ENCODE assay signal across 16 cellular contexts in genomic region chr14:24317141-24317927, GRCh38. TPM values are rescaled to one million over a fixed set of nuclear protein-coding genes. Genes with fewer than 3 reads are reported as not detected.
A peak's percentile ranks its signal among the peaks of the same experiment; 100 is the strongest.
DNase-seq lines count a peak whose midpoint lies in the region; ATAC-seq and TF ChIP-seq lines count a peak whose summit lies in the region.
"Had no signal": no experiment of that assay in that cellular context is flagged by ENCODE, and none has a peak within 500 bp of the region (broad histone marks: within the 10 kb centered on the region; RNA-seq: fewer than 3 reads in every experiment).

No MANE protein-coding gene starts in this region.

- CTCF ChIA-PET in activated CD8-positive, alpha-beta T cell treated with anti-CD3 and anti-CD28 coated beads for 36 hours (lab: Charles Lee) = interaction anchor here (1.3 to 10.2 kb wide), 7 partner anchors 8 to 119 kb away, joined by 3 to 88 read pairs (median 7); partner anchors contain the start of genes ADCY4, CIDEB, LTB4R and LTB4R2
- CTCF ChIA-PET in activated CD8-positive, alpha-beta T cell treated with anti-CD3 and anti-CD28 coated beads, Interleukin-2, amount 10 ng/mL, durations not matched to agents 7 days and 5 days (lab: Charles Lee) = interaction anchor here (0.7 to 8.9 kb wide), 7 partner anchors 8 to 114 kb away, joined by 3 to 87 read pairs (median 9); partner anchors contain the start of genes ADCY4, CIDEB, LTB4R and LTB4R2

- no peak for DNase-seq in activated CD8-positive, alpha-beta T cell treated with anti-CD3 and anti-CD28 coated beads for 36 hours
- DNase-seq in activated CD8-positive, alpha-beta T cell treated with anti-CD3 and anti-CD28 coated beads, Interleukin-2, amount 10 ng/mL, durations not matched to agents 7 days and 5 days = no peak
- DNase-seq in HT1080 (ENCODE audit: low read depth) (peak; percentile 73), spleen (no peak), cerebellar nuclear complex (lab: John Stamatoyannopoulos, UW) (no peak), DMS114 treated with DMSO at 0.1 percent for 48 hours (lab: John Stamatoyannopoulos, UW; ENCODE audit: unreplicated experiment) (no peak), NCI-H2029 treated with DMSO at 0.1 percent for 48 hours (lab: John Stamatoyannopoulos, UW) (no peak)
- DNase-seq: anterior cingulate cortex; effector memory CD4-positive, alpha-beta T cell; GF-D8; heart right ventricle; NCI-H2171 treated with DMSO at 0.1 percent for 48 hours; nephron progenitor cell had no signal

- no peaks in the 10 kb centered on the region for H3K27me3 ChIP-seq in spleen (replicated peaks in 1 of 7)

- peak overlapping the region in 7 of 8 donors; percentile 36 to 98 (median 97) for H3K27ac ChIP-seq in spleen

- 89 to 95% (median 91%) methylated on average over 3 of the region's 3 CpGs for WGBS in spleen, 5 donors

- POLR2A ChIA-PET in activated CD8-positive, alpha-beta T cell treated with anti-CD3 and anti-CD28 coated beads for 36 hours (lab: Charles Lee) = interaction anchor here (0.6 to 1.9 kb wide), 4 partner anchors 8 to 149 kb away, joined by 3 to 4 read pairs (median 4); partner anchors contain the start of genes CBLN3 and KHNYN
- POLR2A ChIA-PET in activated CD8-positive, alpha-beta T cell treated with anti-CD3 and anti-CD28 coated beads, Interleukin-2, amount 10 ng/mL, durations not matched to agents 7 days and 5 days (lab: Charles Lee) = interaction anchor here (1.6 kb wide), 1 partner anchor 15 kb away, joined by 3 read pairs; no protein-coding TSS in a partner anchor

- intact Hi-C loops in activated CD8-positive, alpha-beta T cell treated with anti-CD3 and anti-CD28 coated beads for 36 hours (cut with micrococcal nuclease) = no loop called here
- intact Hi-C loops in dendritic cell treated with granulocyte-macrophage colony-stimulating factor and Interleukin-4, amounts not matched to agents 40 ng/mL and 50 ng/mL, for 4 days (cut with micrococcal nuclease) = no loop called here
- intact Hi-C loops in spleen (cut with DNase I; ENCODE audit: low total_unique reads) = no loop called here

- no peak for TF ChIP-seq CTCF in activated CD8-positive, alpha-beta T cell treated with anti-CD3 and anti-CD28 coated beads for 36 hours (IDR thresholded peaks at IDR 0.05)
- no peak for TF ChIP-seq CTCF in spleen (IDR thresholded peaks at IDR 0.05 in 8 of 11, conservative IDR thresholded peaks at IDR 0.05 in 3 of 11)

- peaks cover 31 to 72% (median 51%) of the 10 kb centered on the region in 6 donors for H3K4me1 ChIP-seq in spleen

- TF ChIP-seq POLR2A in spleen (IDR thresholded peaks at IDR 0.05) = no peak

- no peak overlapping the region for H3K4me3 Mint-ChIP-seq in activated CD8-positive, alpha-beta T cell treated with anti-CD3 and anti-CD28 coated beads for 36 hours
- H3K4me3 Mint-ChIP-seq in activated CD8-positive, alpha-beta T cell treated with anti-CD3 and anti-CD28 coated beads, Interleukin-2, amount 10 ng/mL, durations not matched to agents 7 days and 5 days = no peak overlapping the region
- peak overlapping the region; percentile 14 for H3K4me3 Mint-ChIP-seq in dendritic cell treated with granulocyte-macrophage colony-stimulating factor and Interleukin-4, amounts not matched to agents 40 ng/mL and 50 ng/mL, for 4 days
- H3K4me3 Mint-ChIP-seq: nephron progenitor cell had no signal

- H3K36me3 Mint-ChIP-seq in activated CD8-positive, alpha-beta T cell treated with anti-CD3 and anti-CD28 coated beads for 36 hours (ENCODE audit: low read depth) = peaks cover 9% of the 10 kb centered on the region
- peaks cover 35% of the 10 kb centered on the region for H3K36me3 Mint-ChIP-seq in activated CD8-positive, alpha-beta T cell treated with anti-CD3 and anti-CD28 coated beads, Interleukin-2, amount 10 ng/mL, durations not matched to agents 7 days and 5 days (ENCODE audit: low read depth)
- H3K36me3 Mint-ChIP-seq in dendritic cell treated with granulocyte-macrophage colony-stimulating factor and Interleukin-4, amounts not matched to agents 40 ng/mL and 50 ng/mL, for 4 days (ENCODE audit: low read depth) = peaks cover 15% of the 10 kb centered on the region

- peaks cover 0 to 57% (median 2%) of the 10 kb centered on the region in 6 donors for H3K36me3 ChIP-seq in spleen
- H3K36me3 ChIP-seq: upper lobe of right lung had no signal

- H3K9me3 ChIP-seq in spleen = no peaks in the 10 kb centered on the region
- H3K9me3 ChIP-seq: heart right ventricle, left lung, upper lobe of right lung had no signal

- no peak overlapping the region for H3K4me3 ChIP-seq in spleen
- H3K4me3 ChIP-seq: left lung, upper lobe of right lung had no signal

- H3K9me3 Mint-ChIP-seq in activated CD8-positive, alpha-beta T cell treated with anti-CD3 and anti-CD28 coated beads for 36 hours = no peaks in the 10 kb centered on the region
- H3K9me3 Mint-ChIP-seq in activated CD8-positive, alpha-beta T cell treated with anti-CD3 and anti-CD28 coated beads, Interleukin-2, amount 10 ng/mL, durations not matched to agents 7 days and 5 days (ENCODE audit: insufficient read depth) = no peaks in the 10 kb centered on the region
- no peaks in the 10 kb centered on the region for H3K9me3 Mint-ChIP-seq in dendritic cell treated with granulocyte-macrophage colony-stimulating factor and Interleukin-4, amounts not matched to agents 40 ng/mL and 50 ng/mL, for 4 days
- H3K9me3 Mint-ChIP-seq: nephron progenitor cell had no signal

- ATAC-seq in activated CD8-positive, alpha-beta T cell treated with anti-CD3 and anti-CD28 coated beads for 36 hours = peak; percentile 14
- no peak for ATAC-seq in activated CD8-positive, alpha-beta T cell treated with anti-CD3 and anti-CD28 coated beads, Interleukin-2, amount 10 ng/mL, durations not matched to agents 7 days and 5 days

- no peak overlapping the region for H3K27ac Mint-ChIP-seq in activated CD8-positive, alpha-beta T cell treated with anti-CD3 and anti-CD28 coated beads for 36 hours
- no peak overlapping the region for H3K27ac Mint-ChIP-seq in activated CD8-positive, alpha-beta T cell treated with anti-CD3 and anti-CD28 coated beads, Interleukin-2, amount 10 ng/mL, durations not matched to agents 7 days and 5 days
- H3K27ac Mint-ChIP-seq in dendritic cell treated with granulocyte-macrophage colony-stimulating factor and Interleukin-4, amounts not matched to agents 40 ng/mL and 50 ng/mL, for 4 days = no peak overlapping the region
- H3K27ac Mint-ChIP-seq: nephron progenitor cell had no signal

- H3K27me3 Mint-ChIP-seq in activated CD8-positive, alpha-beta T cell treated with anti-CD3 and anti-CD28 coated beads for 36 hours = no peaks in the 10 kb centered on the region
- H3K27me3 Mint-ChIP-seq in activated CD8-positive, alpha-beta T cell treated with anti-CD3 and anti-CD28 coated beads, Interleukin-2, amount 10 ng/mL, durations not matched to agents 7 days and 5 days (ENCODE audit: low read depth) = peaks cover 16% of the 10 kb centered on the region
- peaks cover 8% of the 10 kb centered on the region for H3K27me3 Mint-ChIP-seq in dendritic cell treated with granulocyte-macrophage colony-stimulating factor and Interleukin-4, amounts not matched to agents 40 ng/mL and 50 ng/mL, for 4 days

- H3K4me1 Mint-ChIP-seq in activated CD8-positive, alpha-beta T cell treated with anti-CD3 and anti-CD28 coated beads for 36 hours (ENCODE audit: low read depth) = peaks cover 39% of the 10 kb centered on the region
- peaks cover 49% of the 10 kb centered on the region for H3K4me1 Mint-ChIP-seq in activated CD8-positive, alpha-beta T cell treated with anti-CD3 and anti-CD28 coated beads, Interleukin-2, amount 10 ng/mL, durations not matched to agents 7 days and 5 days (ENCODE audit: low read depth)
- peaks cover 79% of the 10 kb centered on the region for H3K4me1 Mint-ChIP-seq in dendritic cell treated with granulocyte-macrophage colony-stimulating factor and Interleukin-4, amounts not matched to agents 40 ng/mL and 50 ng/mL, for 4 days (ENCODE audit: low read depth)

RNA-seq across cellular contexts. Expression of gene LTB4R, which starts 6.0 kb away (rescaled TPM):
- total RNA-seq in activated CD8-positive, alpha-beta T cell treated with anti-CD3 and anti-CD28 coated beads for 36 hours = 10 to 100 TPM; 11.6 to 11.7 TPM
- total RNA-seq in activated CD8-positive, alpha-beta T cell treated with anti-CD3 and anti-CD28 coated beads, Interleukin-2, amount 10 ng/mL, durations not matched to agents 7 days and 5 days = 10 to 100 TPM; 26.9 to 28.0 TPM
- 3.8 and 6.5 TPM in 2 replicates for total RNA-seq in HT1080 (2014; rRNA removed; shearing (Covaris generic))
- 0.67 and 0.89 TPM in 2 replicates for polyA plus RNA-seq in HT1080 (2015; cell fraction: cytosol; rRNA removed)
- 73.9 and 90.1 TPM in 2 replicates for polyA plus RNA-seq in HT1080 (2015; cell fraction: nucleus; rRNA removed)
- 10 to 100 TPM; 20.9 to 50.4 (median 35.8) TPM for total RNA-seq in spleen
- polyA plus RNA-seq in spleen = 10 to 100 TPM; 13.9 to 28.6 (median 28.6) TPM

RNA-seq across cellular contexts. Expression of gene LTB4R2, which starts 7.4 kb away (rescaled TPM):
- total RNA-seq in activated CD8-positive, alpha-beta T cell treated with anti-CD3 and anti-CD28 coated beads for 36 hours = 10 to 100 TPM in 1 of 2 experiments, 1 to 10 TPM in 1; 9.6 to 12.0 TPM
- 10 to 100 TPM; 17.8 to 18.7 TPM for total RNA-seq in activated CD8-positive, alpha-beta T cell treated with anti-CD3 and anti-CD28 coated beads, Interleukin-2, amount 10 ng/mL, durations not matched to agents 7 days and 5 days
- 5.0 and 7.8 TPM in 2 replicates for total RNA-seq in HT1080 (2014; rRNA removed; shearing (Covaris generic))
- polyA plus RNA-seq in HT1080 (2015; cell fraction: cytosol; rRNA removed) = 0.80 and 1.2 TPM in 2 replicates
- polyA plus RNA-seq in HT1080 (2015; cell fraction: nucleus; rRNA removed) = 69.2 and 70.9 TPM in 2 replicates
- total RNA-seq in spleen = 10 to 100 TPM in 6 of 7 donors, 1 to 10 TPM in 1; 9.2 to 32.3 (median 18.1) TPM
- polyA plus RNA-seq in spleen = 1 to 10 TPM in 2 of 3 donors, under 1 TPM in 1; 0.83 to 4.0 (median 1.3) TPM

RNA-seq across cellular contexts. Expression of gene CIDEB, which starts 9.6 kb away (rescaled TPM):
- total RNA-seq in activated CD8-positive, alpha-beta T cell treated with anti-CD3 and anti-CD28 coated beads for 36 hours = 10 to 100 TPM; 12.1 to 13.6 TPM
- total RNA-seq in activated CD8-positive, alpha-beta T cell treated with anti-CD3 and anti-CD28 coated beads, Interleukin-2, amount 10 ng/mL, durations not matched to agents 7 days and 5 days = 10 to 100 TPM; 47.2 to 48.2 TPM
- total RNA-seq in HT1080 (2014; rRNA removed; shearing (Covaris generic)) = 0.10 TPM in 1 of 2 replicates, not detected in the other
- not detected in 2 replicates for polyA plus RNA-seq in HT1080 (2015; cell fraction: cytosol; rRNA removed)
- 0.08 and 0.13 TPM in 2 replicates for polyA plus RNA-seq in HT1080 (2015; cell fraction: nucleus; rRNA removed)
- 100 to 1,000 TPM in 2 of 7 donors, 10 to 100 TPM in 5; 54.0 to 145 (median 88.8) TPM for total RNA-seq in spleen
- 10 to 100 TPM; 31.0 to 33.6 (median 31.4) TPM for polyA plus RNA-seq in spleen

RNA-seq across cellular contexts. Expression of gene ADCY4, which starts 17.5 kb away (rescaled TPM):
- 1 to 10 TPM; 1.3 to 1.5 TPM for total RNA-seq in activated CD8-positive, alpha-beta T cell treated with anti-CD3 and anti-CD28 coated beads for 36 hours
- total RNA-seq in activated CD8-positive, alpha-beta T cell treated with anti-CD3 and anti-CD28 coated beads, Interleukin-2, amount 10 ng/mL, durations not matched to agents 7 days and 5 days = 1 to 10 TPM; 3.4 to 4.7 TPM
- not detected in 2 replicates for total RNA-seq in HT1080 (2014; rRNA removed; shearing (Covaris generic))
- 0.02 TPM in 2 replicates for polyA plus RNA-seq in HT1080 (2015; cell fraction: cytosol; rRNA removed)
- polyA plus RNA-seq in HT1080 (2015; cell fraction: nucleus; rRNA removed) = 0.14 and 0.36 TPM in 2 replicates
- total RNA-seq in spleen = 100 to 1,000 TPM in 1 of 7 donors, 10 to 100 TPM in 6; 34.4 to 114 (median 68.7) TPM
- polyA plus RNA-seq in spleen = 10 to 100 TPM; 13.0 to 53.5 (median 34.0) TPM

RNA-seq across cellular contexts. Expression of gene NOP9, which starts 17.7 kb away (rescaled TPM):
- 10 to 100 TPM; 33.5 to 33.6 TPM for total RNA-seq in activated CD8-positive, alpha-beta T cell treated with anti-CD3 and anti-CD28 coated beads for 36 hours
- total RNA-seq in activated CD8-positive, alpha-beta T cell treated with anti-CD3 and anti-CD28 coated beads, Interleukin-2, amount 10 ng/mL, durations not matched to agents 7 days and 5 days = 10 to 100 TPM; 35.2 to 36.7 TPM
- 21.1 and 25.6 TPM in 2 replicates for total RNA-seq in HT1080 (2014; rRNA removed; shearing (Covaris generic))
- 5.9 and 6.4 TPM in 2 replicates for polyA plus RNA-seq in HT1080 (2015; cell fraction: cytosol; rRNA removed)
- polyA plus RNA-seq in HT1080 (2015; cell fraction: nucleus; rRNA removed) = 41.8 and 44.8 TPM in 2 replicates
- total RNA-seq in spleen = 10 to 100 TPM; 16.8 to 26.9 (median 22.9) TPM
- polyA plus RNA-seq in spleen = 10 to 100 TPM in 1 of 3 donors, 1 to 10 TPM in 2; 4.5 to 12.1 (median 5.2) TPM

Comparison
In these comparisons a context has a peak if more than half of its experiments do, and no peak if none do; other contexts are left out.
1. RNA of gene CIDEB, which starts 9.6 kb away (total RNA-seq): 54.0 to 145 TPM in spleen, 47.2 to 48.2 TPM in activated CD8-positive, alpha-beta T cell treated with anti-CD3 and anti-CD28 coated beads, Interleukin-2, amount 10 ng/mL, durations not matched to agents 7 days and 5 days and 12.1 to 13.6 TPM in activated CD8-positive, alpha-beta T cell treated with anti-CD3 and anti-CD28 coated beads for 36 hours; 0.10 TPM in HT1080; every median in the first group is over 10 times any median in the second.